ENCODE assay signal across 21 cellular contexts in the genomic region with DNA sequence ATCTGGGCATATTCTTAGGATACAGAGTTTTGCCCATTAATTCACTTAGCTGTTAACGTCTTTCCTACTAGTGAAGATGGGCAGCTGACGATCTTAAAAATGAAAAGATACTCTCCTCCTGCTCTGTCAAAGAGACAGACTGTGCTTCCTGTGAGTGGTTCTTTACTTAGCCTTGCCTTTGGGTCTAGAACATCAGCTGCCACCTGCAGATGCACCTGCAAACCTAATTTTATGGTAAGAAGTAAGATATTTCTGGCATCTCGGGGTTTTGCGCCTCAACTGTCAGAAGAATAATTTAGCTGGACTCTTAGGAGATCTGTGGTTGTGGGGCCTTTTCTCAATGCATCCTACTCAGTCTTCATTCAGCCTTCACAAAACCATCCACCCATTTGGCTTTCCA. TPM values are rescaled to one million over a fixed set of nuclear protein-coding genes. Genes with fewer than 3 reads are reported as not detected.
DNase-seq lines count a peak whose midpoint lies in the region; ATAC-seq and TF ChIP-seq lines count a peak whose summit lies in the region.
"Had no signal": no experiment of that assay in that cellular context is flagged by ENCODE, and none has a peak within 500 bp of the region (broad histone marks: within the 10 kb centered on the region; RNA-seq: fewer than 3 reads in every experiment).

No MANE protein-coding gene starts in this region.

- H3K9ac ChIP-seq in BLaER1 (peak overlapping the region; percentile 55), SU-DHL-6 (ENCODE audit: low read length) (peak overlapping the region; percentile 35)

- H2AFZ ChIP-seq in SU-DHL-6 (ENCODE audit: low read depth, low read length, severe bottlenecking): peak overlapping the region; percentile 12
- no peak overlapping the region for H2AFZ ChIP-seq in osteoblast (ENCODE audit: low read length)
- H2AFZ ChIP-seq: GM23338 had no signal

- H3K36me3 Mint-ChIP-seq in stimulated activated naive B cell treated with anti-CD40 and anti-IgM and Interleukin-4, amounts not matched to agents 10 μg/mL and 1 μg/mL and 100 μg/mL, for 72 hours: no peaks in the 10 kb centered on the region
- H3K36me3 Mint-ChIP-seq: CD4-positive, alpha-beta memory T cell had no signal

- no peaks in the 10 kb centered on the region for H3K27me3 ChIP-seq in BLaER1
- no peaks in the 10 kb centered on the region for H3K27me3 ChIP-seq in SU-DHL-6 (ENCODE audit: low read length)
- no peaks in the 10 kb centered on the region for H3K27me3 ChIP-seq in osteoblast (ENCODE audit: insufficient read depth, low read length)

- peaks cover 21% of the 10 kb centered on the region for H3F3A ChIP-seq in SU-DHL-6 (ENCODE audit: insufficient read depth)

- intact Hi-C loops in left cardiac atrium (cut with DNase I): no loop called here

- peaks cover 7 to 13% of the 10 kb centered on the region in 2 donors for H3K9me3 Mint-ChIP-seq in stimulated activated naive B cell treated with anti-CD40 and anti-IgM and Interleukin-4, amounts not matched to agents 10 μg/mL and 1 μg/mL and 100 μg/mL, for 72 hours
- H3K9me3 Mint-ChIP-seq: HFFc6 had no signal

- TF ChIP-seq CTCF in SU-DHL-6 (IDR thresholded peaks at IDR 0.05; ENCODE audit: insufficient read depth, low read length, poor library complexity, severe bottlenecking) (no peak), osteoblast (IDR thresholded peaks at IDR 0.05; ENCODE audit: extremely low read depth, low read depth, low read length) (no peak)

- H4K20me1 ChIP-seq in BLaER1 (no peaks in the 10 kb centered on the region), SU-DHL-6 (ENCODE audit: low read depth, low read length) (no peaks in the 10 kb centered on the region), osteoblast (ENCODE audit: insufficient read depth, low read length) (no peaks in the 10 kb centered on the region)

- peak overlapping the region; percentile 49 for H3K4me2 ChIP-seq in BLaER1
- H3K4me2 ChIP-seq in SU-DHL-6 (ENCODE audit: low read depth, low read length, poor library complexity, severe bottlenecking): peak overlapping the region; percentile 67
- no peak overlapping the region for H3K4me2 ChIP-seq in osteoblast (ENCODE audit: insufficient read depth, low read length)
- H3K4me2 ChIP-seq: GM23338 had no signal

- H3K79me2 ChIP-seq in SU-DHL-6 (ENCODE audit: insufficient read depth, low read length): no peaks in the 10 kb centered on the region
- peaks cover 77% of the 10 kb centered on the region for H3K79me2 ChIP-seq in osteoblast (ENCODE audit: insufficient read depth, low read length)

- no peak overlapping the region for H3K4me3 Mint-ChIP-seq in stimulated activated naive B cell treated with anti-CD40 and anti-IgM and Interleukin-4, amounts not matched to agents 10 μg/mL and 1 μg/mL and 100 μg/mL, for 72 hours
- H3K4me3 Mint-ChIP-seq: B cell; CD4-positive, alpha-beta memory T cell; GM23338; HFFc6 had no signal

- H3K4me1 Mint-ChIP-seq in stimulated activated naive B cell treated with anti-CD40 and anti-IgM and Interleukin-4, amounts not matched to agents 10 μg/mL and 1 μg/mL and 100 μg/mL, for 72 hours: no peaks in the 10 kb centered on the region
- H3K4me1 Mint-ChIP-seq: B cell; CD4-positive, alpha-beta memory T cell had no signal

- H3K9me3 ChIP-seq in BLaER1 (peaks cover 49% of the 10 kb centered on the region), SU-DHL-6 (ENCODE audit: insufficient read depth, low read length) (peaks cover 3% of the 10 kb centered on the region; the same call in 1 of the 2 replicates), osteoblast (ENCODE audit: low read depth, low read length) (no peaks in the 10 kb centered on the region)
- H3K9me3 ChIP-seq: Caco-2 had no signal

- H3K36me3 ChIP-seq in BLaER1 (peaks cover 19% of the 10 kb centered on the region; the same call in 1 of the 2 replicates), SU-DHL-6 (ENCODE audit: low read length) (no peaks in the 10 kb centered on the region; the same call in 1 of the 2 replicates), osteoblast (ENCODE audit: insufficient read depth, low read length) (peaks cover 2% of the 10 kb centered on the region)
- H3K36me3 ChIP-seq: HAP-1 had no signal

- no peak overlapping the region for H3K27ac Mint-ChIP-seq in stimulated activated naive B cell treated with anti-CD40 and anti-IgM and Interleukin-4, amounts not matched to agents 10 μg/mL and 1 μg/mL and 100 μg/mL, for 72 hours
- H3K27ac Mint-ChIP-seq: B cell; CD4-positive, alpha-beta memory T cell; GM23338; HFFc6 had no signal

- H3K27ac ChIP-seq in BLaER1: peak overlapping the region; percentile 70; the same call in 1 of the 2 replicates
- H3K27ac ChIP-seq in SU-DHL-6 (ENCODE audit: low read depth, low read length): peak overlapping the region; percentile 92
- no peak overlapping the region for H3K27ac ChIP-seq in osteoblast (ENCODE audit: low read depth, low read length)
- H3K27ac ChIP-seq: 22Rv1 had no signal

- ATAC-seq in HG02642 (IDR thresholded peaks at IDR 0.05; ENCODE audit: poor library complexity, unreplicated experiment) (no peak), left cardiac atrium (no peak)
- no peak for ATAC-seq in stimulated activated naive B cell treated with anti-CD40 and anti-IgM and Interleukin-4, amounts not matched to agents 10 μg/mL and 1 μg/mL and 100 μg/mL, for 72 hours (replicated peaks)
- ATAC-seq: GM12878, GM23338 had no signal

- H3K4me1 ChIP-seq in BLaER1 (peaks cover 45% of the 10 kb centered on the region), osteoblast (ENCODE audit: insufficient read depth, low read length) (no peaks in the 10 kb centered on the region)
- H3K4me1 ChIP-seq: Caco-2 had no signal

- H3K9me2 ChIP-seq in SU-DHL-6 (replicated peaks; ENCODE audit: insufficient read depth, low read length): no peaks in the 10 kb centered on the region

- peak; percentile 85 for DNase-seq in NAMALWA (ENCODE audit: low spot score)
- peak; percentile 17 for DNase-seq in osteoblast (ENCODE audit: insufficient read length, low spot score, missing footprints)
- no peak for DNase-seq in left cardiac atrium
- DNase-seq in stimulated activated naive B cell treated with anti-CD40 and anti-IgM and Interleukin-4, amounts not matched to agents 10 μg/mL and 1 μg/mL and 100 μg/mL, for 72 hours: no peak
- DNase-seq in D341Med (ENCODE audit: low spot score): no peak
- DNase-seq: C1 segment of cervical spinal cord; Caco-2; CD4-positive, alpha-beta memory T cell; DMS 273 treated with DMSO at 0.1 percent for 48 hours; DMS79; EL; GDM1; HFFc6 had no signal

- no peaks in the 10 kb centered on the region for H3K27me3 Mint-ChIP-seq in stimulated activated naive B cell treated with anti-CD40 and anti-IgM and Interleukin-4, amounts not matched to agents 10 μg/mL and 1 μg/mL and 100 μg/mL, for 72 hours
- H3K27me3 Mint-ChIP-seq: B cell; CD4-positive, alpha-beta memory T cell had no signal

- H3K4me3 ChIP-seq in BLaER1 (no peak overlapping the region), SU-DHL-6 (ENCODE audit: insufficient read depth, low read length, poor library complexity, severe bottlenecking) (peak overlapping the region; percentile 12), osteoblast (ENCODE audit: insufficient read depth, low read length) (no peak overlapping the region)
- H3K4me3 ChIP-seq: GM12878, GM23338, HAP-1 had no signal

RNA-seq across cellular contexts. Expression of gene TRPC4, which starts 36.2 kb away (rescaled TPM):
- total RNA-seq in osteoblast: 8.3 and 9.8 TPM in 2 replicates
- total RNA-seq in left cardiac atrium: 1 to 10 TPM; 1.3 to 1.4 TPM
- total RNA-seq: B cell; Caco-2; CD4-positive, alpha-beta memory T cell; GM12878 had no signal

Comparison
In these comparisons a context has a peak if more than half of its experiments do, and no peak if none do; other contexts are left out.
1. DNase-seq: peak in NAMALWA (single experiment) and osteoblast (single experiment); none in left cardiac atrium (single experiment), stimulated activated naive B cell treated with anti-CD40 and anti-IgM and Interleukin-4, amounts not matched to agents 10 μg/mL and 1 μg/mL and 100 μg/mL, for 72 hours (single experiment) and D341Med (single experiment).